9 cellular contexts compared by ENCODE assay signal in the genomic region with DNA sequence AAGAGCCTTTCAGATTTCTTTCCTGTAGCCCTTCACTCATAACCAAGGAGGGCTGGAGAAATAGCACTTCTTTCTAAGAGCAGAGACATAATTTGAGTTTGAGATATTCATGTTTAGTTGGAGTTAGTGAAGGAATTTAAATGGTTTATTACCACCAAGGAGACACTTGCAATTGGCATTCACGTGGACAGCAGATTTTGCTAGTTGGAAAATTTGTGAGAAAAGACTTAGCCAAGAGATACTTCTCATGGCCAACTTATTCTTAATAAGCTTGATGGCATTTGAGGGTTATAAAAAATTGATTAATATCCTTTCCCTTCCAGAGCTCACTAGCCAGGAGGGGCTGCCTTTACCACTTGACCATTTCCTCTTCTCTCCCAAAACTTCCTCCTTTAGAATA.
"Had no signal": no experiment of that assay in that cellular context is flagged by ENCODE, and none has a peak within 500 bp of the region (broad histone marks: within the 10 kb centered on the region; RNA-seq: fewer than 3 reads in every experiment).

No MANE protein-coding gene starts in this region.

- DNase-seq: GM23248, GOT3, H7, H9, HCEC 1CT, HFFc6 had no signal

- H3K4me3 ChIP-seq: GM23248, GM23338, HAP-1 had no signal

- H3K27ac ChIP-seq: GM23248 had no signal

- H3K9ac ChIP-seq: GM23248 had no signal

- H3K36me3 ChIP-seq: HAP-1 had no signal

- H3K9me3 ChIP-seq: HAP-1 had no signal

- H3K4me2 ChIP-seq: GM23338 had no signal

- ATAC-seq: GM23338, HCT116 had no signal

- H3K4me1 ChIP-seq: HAP-1 had no signal

- H2AFZ ChIP-seq: GM23248, GM23338 had no signal
